16 cellular contexts compared by ENCODE assay signal in genomic region chr11:104060820-104061219, GRCh38. TPM values are rescaled to one million over a fixed set of nuclear protein-coding genes. Genes with fewer than 3 reads are reported as not detected.
DNase-seq lines count a peak whose midpoint lies in the region; ATAC-seq and TF ChIP-seq lines count a peak whose summit lies in the region.
"Had no signal": no experiment of that assay in that cellular context is flagged by ENCODE, and none has a peak within 500 bp of the region (broad histone marks: within the 10 kb centered on the region; RNA-seq: fewer than 3 reads in every experiment).

No MANE protein-coding gene starts in this region.

- peak; percentile 78 for ATAC-seq in GM19395 (IDR thresholded peaks at IDR 0.05; ENCODE audit: unreplicated experiment)
- ATAC-seq in HG02678 (IDR thresholded peaks at IDR 0.05; ENCODE audit: unreplicated experiment): peak; percentile 74
- no peak for ATAC-seq in CD8-positive, alpha-beta T cell
- no peak for ATAC-seq in HG03378 (IDR thresholded peaks at IDR 0.05; ENCODE audit: unreplicated experiment)

- peaks cover 66% of the 10 kb centered on the region for H3K4me1 ChIP-seq in Karpas-422 (ENCODE audit: low read length)
- no peaks in the 10 kb centered on the region for H3K4me1 ChIP-seq in smooth muscle cell (ENCODE audit: low read depth)
- H3K4me1 ChIP-seq in CD8-positive, alpha-beta T cell (ENCODE audit: insufficient read depth, low read length): no peaks in the 10 kb centered on the region

- no peaks in the 10 kb centered on the region for H3K4me1 Mint-ChIP-seq in activated CD4-positive, alpha-beta T cell treated with anti-CD3 and anti-CD28 coated beads, Interleukin-2, amount 10 ng/mL, durations not matched to agents 7 days and 5 days
- no peaks in the 10 kb centered on the region for H3K4me1 Mint-ChIP-seq in CD8-positive, alpha-beta T cell (ENCODE audit: low read depth)
- H3K4me1 Mint-ChIP-seq: CD4-positive, CD25-positive, alpha-beta regulatory T cell had no signal

- WGBS in smooth muscle cell (ENCODE audit: low lambda C conversion rate): 16% methylated on average over 1 of the region's 1 CpG

- H3K36me3 Mint-ChIP-seq in activated CD4-positive, alpha-beta T cell treated with anti-CD3 and anti-CD28 coated beads, Interleukin-2, amount 10 ng/mL, durations not matched to agents 7 days and 5 days (ENCODE audit: low read depth): no peaks in the 10 kb centered on the region
- no peaks in the 10 kb centered on the region for H3K36me3 Mint-ChIP-seq in CD8-positive, alpha-beta T cell
- H3K36me3 Mint-ChIP-seq: CD4-positive, CD25-positive, alpha-beta regulatory T cell had no signal

- H3K36me3 ChIP-seq in Karpas-422 (ENCODE audit: insufficient read depth, low read length) (peaks cover 25% of the 10 kb centered on the region; the same call in 1 of the 2 replicates), smooth muscle cell (ENCODE audit: low read depth) (no peaks in the 10 kb centered on the region)
- no peaks in the 10 kb centered on the region for H3K36me3 ChIP-seq in CD8-positive, alpha-beta T cell (ENCODE audit: insufficient read depth, low read length)
- H3K36me3 ChIP-seq: adrenal gland had no signal

- H3K9ac ChIP-seq in Karpas-422 (ENCODE audit: low read length): no peak overlapping the region
- H3K9ac ChIP-seq in smooth muscle cell (ENCODE audit: low read depth): no peak overlapping the region

- H3K27ac Mint-ChIP-seq in activated CD4-positive, alpha-beta T cell treated with anti-CD3 and anti-CD28 coated beads, Interleukin-2, amount 10 ng/mL, durations not matched to agents 7 days and 5 days: no peak overlapping the region
- no peak overlapping the region for H3K27ac Mint-ChIP-seq in CD8-positive, alpha-beta T cell
- H3K27ac Mint-ChIP-seq: CD4-positive, CD25-positive, alpha-beta regulatory T cell had no signal

- peak overlapping the region; percentile 6 for H3K4me2 ChIP-seq in Karpas-422 (ENCODE audit: low read depth, low read length, poor library complexity, severe bottlenecking)
- H3K4me2 ChIP-seq in smooth muscle cell: no peak overlapping the region

- H3K4me3 ChIP-seq in Karpas-422 (ENCODE audit: low read length): no peak overlapping the region
- H3K4me3 ChIP-seq in smooth muscle cell: no peak overlapping the region
- H3K4me3 ChIP-seq in CD8-positive, alpha-beta T cell (ENCODE audit: low read depth, low read length): no peak overlapping the region
- H3K4me3 ChIP-seq: adrenal gland had no signal

- no peak for TF ChIP-seq CTCF in smooth muscle cell (IDR thresholded peaks at IDR 0.05; ENCODE audit: borderline replicate concordance, insufficient read depth, poor library complexity, severe bottlenecking)
- no peak for TF ChIP-seq CTCF in CD8-positive, alpha-beta T cell (IDR thresholded peaks at IDR 0.05)

- DNase-seq in Karpas-422 (peak; percentile 88), smooth muscle cell (lab: John Stamatoyannopoulos, UW; ENCODE audit: unreplicated experiment) (no peak), NCI-H128 (lab: John Stamatoyannopoulos, UW; ENCODE audit: unreplicated experiment) (no peak)
- DNase-seq in activated CD4-positive, alpha-beta T cell treated with anti-CD3 and anti-CD28 coated beads, Interleukin-2, amount 10 ng/mL, durations not matched to agents 7 days and 5 days: no peak
- no peak for DNase-seq in CD8-positive, alpha-beta T cell
- DNase-seq: activated T-cell treated with anti-CD3 and anti-CD28 coated beads, Interleukin-2, amount 50 U/mL, for 1 hour; CD4-positive, CD25-positive, alpha-beta regulatory T cell; midbrain had no signal

- no peaks in the 10 kb centered on the region for H3K9me3 ChIP-seq in Karpas-422 (ENCODE audit: low read length)
- H3K9me3 ChIP-seq in smooth muscle cell (replicated peaks; ENCODE audit: low read depth): no peaks in the 10 kb centered on the region
- no peaks in the 10 kb centered on the region for H3K9me3 ChIP-seq in CD8-positive, alpha-beta T cell (ENCODE audit: low read length)
- H3K9me3 ChIP-seq: adrenal gland had no signal

- no peaks in the 10 kb centered on the region for H3F3A ChIP-seq in smooth muscle cell (ENCODE audit: low read depth)

- no peaks in the 10 kb centered on the region for H4K20me1 ChIP-seq in Karpas-422 (ENCODE audit: insufficient read depth, low read depth, low read length)
- no peaks in the 10 kb centered on the region for H4K20me1 ChIP-seq in smooth muscle cell (ENCODE audit: low read depth)

- H3K27me3 ChIP-seq in Karpas-422 (ENCODE audit: low read length): no peaks in the 10 kb centered on the region
- H3K27me3 ChIP-seq in smooth muscle cell (ENCODE audit: low read depth): no peaks in the 10 kb centered on the region
- H3K27me3 ChIP-seq in CD8-positive, alpha-beta T cell (ENCODE audit: insufficient read depth, low read length): no peaks in the 10 kb centered on the region
- H3K27me3 ChIP-seq: adrenal gland had no signal

- POLR2A ChIA-PET in activated CD4-positive, alpha-beta T cell treated with anti-CD3 and anti-CD28 coated beads, Interleukin-2, amount 10 ng/mL, durations not matched to agents 7 days and 5 days (lab: Charles Lee): no interaction called here
- POLR2A ChIA-PET in CD8-positive, alpha-beta T cell (lab: Charles Lee): interaction anchor here (0.7 kb wide), 1 partner anchor 17 kb away, joined by 3 read pairs; no protein-coding TSS in a partner anchor

- CTCF ChIA-PET in activated CD4-positive, alpha-beta T cell treated with anti-CD3 and anti-CD28 coated beads, Interleukin-2, amount 10 ng/mL, durations not matched to agents 7 days and 5 days (lab: Charles Lee): no interaction called here
- CTCF ChIA-PET in CD8-positive, alpha-beta T cell (lab: Charles Lee): no interaction called here

- no peaks in the 10 kb centered on the region for H3K9me2 ChIP-seq in Karpas-422 (replicated peaks; ENCODE audit: insufficient read depth, low read length)

- H3K27me3 Mint-ChIP-seq in activated CD4-positive, alpha-beta T cell treated with anti-CD3 and anti-CD28 coated beads, Interleukin-2, amount 10 ng/mL, durations not matched to agents 7 days and 5 days: no peaks in the 10 kb centered on the region
- no peaks in the 10 kb centered on the region for H3K27me3 Mint-ChIP-seq in CD8-positive, alpha-beta T cell (ENCODE audit: low read depth)
- H3K27me3 Mint-ChIP-seq: CD4-positive, CD25-positive, alpha-beta regulatory T cell had no signal

- no peak overlapping the region for H3K4me3 Mint-ChIP-seq in activated CD4-positive, alpha-beta T cell treated with anti-CD3 and anti-CD28 coated beads, Interleukin-2, amount 10 ng/mL, durations not matched to agents 7 days and 5 days
- H3K4me3 Mint-ChIP-seq in CD8-positive, alpha-beta T cell: no peak overlapping the region
- H3K4me3 Mint-ChIP-seq: CD4-positive, CD25-positive, alpha-beta regulatory T cell had no signal

- intact Hi-C loops in CD8-positive, alpha-beta T cell (cut with DNase I, micrococcal nuclease): no loop called here

- H3K79me2 ChIP-seq in Karpas-422 (ENCODE audit: low read length): peaks cover 98% of the 10 kb centered on the region
- H3K79me2 ChIP-seq in smooth muscle cell (ENCODE audit: low read depth): no peaks in the 10 kb centered on the region

- H3K27ac ChIP-seq in Karpas-422 (ENCODE audit: low read length) (peak overlapping the region; percentile 70), smooth muscle cell (ENCODE audit: low read depth) (no peak overlapping the region)
- no peak overlapping the region for H3K27ac ChIP-seq in CD8-positive, alpha-beta T cell (ENCODE audit: low read depth, low read length)

- peaks cover 2% of the 10 kb centered on the region for H3K9me3 Mint-ChIP-seq in activated CD4-positive, alpha-beta T cell treated with anti-CD3 and anti-CD28 coated beads, Interleukin-2, amount 10 ng/mL, durations not matched to agents 7 days and 5 days
- H3K9me3 Mint-ChIP-seq in CD8-positive, alpha-beta T cell: no peaks in the 10 kb centered on the region

- no peak overlapping the region for H2AFZ ChIP-seq in Karpas-422 (ENCODE audit: low read length)
- peak overlapping the region; percentile 24 for H2AFZ ChIP-seq in smooth muscle cell (ENCODE audit: low read depth)

RNA-seq across cellular contexts. Expression of gene DDI1, which starts 24.4 kb away (rescaled TPM):
- not detected in 2 replicates for total RNA-seq in Karpas-422 (2014; rRNA removed; shearing (Covaris generic); ENCODE audit: low replicate concordance)
- not detected in 2 replicates for total RNA-seq in smooth muscle cell
- polyA plus RNA-seq in smooth muscle cell: not detected in 2 replicates
- not detected for total RNA-seq in activated CD4-positive, alpha-beta T cell treated with anti-CD3 and anti-CD28 coated beads, Interleukin-2, amount 10 ng/mL, durations not matched to agents 7 days and 5 days
- not detected for total RNA-seq in CD8-positive, alpha-beta T cell
- total RNA-seq: adrenal gland; CD4-positive, CD25-positive, alpha-beta regulatory T cell; glomerular endothelial cell; HT1080; MCF 10A; osteoblast had no signal

Comparison
In these comparisons a context has a peak if more than half of its experiments do, and no peak if none do; other contexts are left out.
1. ATAC-seq: peak in GM19395 (single experiment) and HG02678 (single experiment); none in CD8-positive, alpha-beta T cell (single experiment) and HG03378 (single experiment).